Comparison of ENCODE assay signal across 24 cellular contexts in the genomic region with DNA sequence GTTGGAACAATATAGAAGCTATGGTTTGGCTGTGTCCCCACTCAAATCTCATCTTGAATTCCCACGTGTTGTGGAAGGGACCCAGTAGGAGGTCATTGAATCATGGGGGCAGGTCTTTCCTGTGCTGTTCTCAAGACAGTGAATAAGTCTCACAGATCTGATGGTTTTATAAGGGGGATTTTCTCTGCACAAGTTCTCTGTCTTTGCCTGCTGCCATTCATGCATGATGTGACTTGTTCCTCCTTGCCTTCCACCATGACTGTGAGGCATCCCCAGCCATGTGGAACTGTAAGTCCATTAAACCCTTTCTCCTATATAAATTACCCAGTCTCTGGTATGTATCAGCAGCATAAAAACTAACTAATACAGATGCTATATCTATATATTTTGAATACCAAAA.
"Had no signal": no experiment of that assay in that cellular context is flagged by ENCODE, and none has a peak within 500 bp of the region (broad histone marks: within the 10 kb centered on the region; RNA-seq: fewer than 3 reads in every experiment).

No MANE protein-coding gene starts in this region.

- H3K4me3 Mint-ChIP-seq: immature natural killer cell; memory B cell; naive B cell; natural killer cell; stimulated activated memory B cell treated with anti-CD40 and anti-IgM and Interleukin-4, amounts not matched to agents 10 μg/mL and 1 μg/mL and 100 μg/mL, for 72 hours; stimulated activated naive CD8-positive, alpha-beta T cell treated with anti-CD3 and anti-CD28 coated beads, Interleukin-15, amount 100 ng/mL, for 72 hours; type B pancreatic cell had no signal

- H3K9me3 ChIP-seq: left ventricle myocardium inferior, ovary, right atrium auricular region, right lobe of liver, tibial nerve, uterus had no signal

- H3K4me3 ChIP-seq: left ventricle myocardium inferior, lung, ovary, right atrium auricular region, right lobe of liver, smooth muscle cell, tibial nerve, uterus had no signal

- H3K4me1 Mint-ChIP-seq: immature natural killer cell; memory B cell; naive B cell; natural killer cell; stimulated activated memory B cell treated with anti-CD40 and anti-IgM and Interleukin-4, amounts not matched to agents 10 μg/mL and 1 μg/mL and 100 μg/mL, for 72 hours; stimulated activated naive CD8-positive, alpha-beta T cell treated with anti-CD3 and anti-CD28 coated beads, Interleukin-15, amount 100 ng/mL, for 72 hours had no signal

- H3K27me3 Mint-ChIP-seq: memory B cell; naive B cell; progenitor cell of endocrine pancreas; stimulated activated memory B cell treated with anti-CD40 and anti-IgM and Interleukin-4, amounts not matched to agents 10 μg/mL and 1 μg/mL and 100 μg/mL, for 72 hours; stimulated activated naive CD8-positive, alpha-beta T cell treated with anti-CD3 and anti-CD28 coated beads, Interleukin-15, amount 100 ng/mL, for 72 hours; type B pancreatic cell had no signal

- H3K27ac ChIP-seq: left ventricle myocardium inferior, ovary, right atrium auricular region, right lobe of liver, tibial nerve, uterus had no signal

- H3K9me3 Mint-ChIP-seq: stimulated activated naive CD8-positive, alpha-beta T cell treated with anti-CD3 and anti-CD28 coated beads, Interleukin-15, amount 100 ng/mL, for 72 hours had no signal

- H3K4me2 ChIP-seq: smooth muscle cell had no signal

- ATAC-seq: natural killer cell; right lobe of liver; stimulated activated memory B cell treated with anti-CD40 and anti-IgM and Interleukin-4, amounts not matched to agents 10 μg/mL and 1 μg/mL and 100 μg/mL, for 72 hours; stimulated activated naive CD8-positive, alpha-beta T cell treated with anti-CD3 and anti-CD28 coated beads, Interleukin-15, amount 100 ng/mL, for 72 hours had no signal

- H3K27ac Mint-ChIP-seq: immature natural killer cell; memory B cell; naive B cell; natural killer cell; progenitor cell of endocrine pancreas; stimulated activated memory B cell treated with anti-CD40 and anti-IgM and Interleukin-4, amounts not matched to agents 10 μg/mL and 1 μg/mL and 100 μg/mL, for 72 hours; type B pancreatic cell had no signal

- H3K27me3 ChIP-seq: ovary, right atrium auricular region, right lobe of liver, tibial nerve, uterus had no signal

- H3K4me1 ChIP-seq: left ventricle myocardium inferior, right atrium auricular region, right lobe of liver, uterus had no signal

- DNase-seq: hypothalamus; immature natural killer cell; kidney; left ventricle myocardium inferior; naive B cell; natural killer cell; ovary; right lobe of liver; stimulated activated CD4-positive, alpha-beta T cell treated with anti-CD3 and anti-CD28 coated beads, Interleukin-1b, Interleukin-23, amount 100 ng/mL, for 48 hours; stimulated activated CD4-positive, alpha-beta T cell treated with anti-CD3 and anti-CD28 coated beads, Interleukin-2, amount 100 ng/mL, for 48 hours; stimulated activated CD4-positive, alpha-beta T cell treated with anti-CD3 and anti-CD28 coated beads, Interleukin-4, amount 100 ng/mL, for 4 hours; stimulated activated CD8-positive, alpha-beta memory T cell treated with anti-CD3 and anti-CD28 coated beads, Interleukin-4, amount 100 ng/mL, for 48 hours; stimulated activated naive CD4-positive, alpha-beta T cell treated with Interleukin-2 at 50 U/mL for 16 hours; stimulated activated naive CD8-positive, alpha-beta T cell treated with anti-CD3 and anti-CD28 coated beads, Interleukin-15, amount 100 ng/mL, for 72 hours; substantia nigra; uterus had no signal

- H3K36me3 Mint-ChIP-seq: memory B cell; naive B cell; natural killer cell; stimulated activated memory B cell treated with anti-CD40 and anti-IgM and Interleukin-4, amounts not matched to agents 10 μg/mL and 1 μg/mL and 100 μg/mL, for 72 hours; type B pancreatic cell had no signal

- H3K36me3 ChIP-seq: left ventricle myocardium inferior, ovary, right atrium auricular region, right lobe of liver, tibial nerve, uterus had no signal
